4 cellular contexts compared by ENCODE assay signal in the genomic region with DNA sequence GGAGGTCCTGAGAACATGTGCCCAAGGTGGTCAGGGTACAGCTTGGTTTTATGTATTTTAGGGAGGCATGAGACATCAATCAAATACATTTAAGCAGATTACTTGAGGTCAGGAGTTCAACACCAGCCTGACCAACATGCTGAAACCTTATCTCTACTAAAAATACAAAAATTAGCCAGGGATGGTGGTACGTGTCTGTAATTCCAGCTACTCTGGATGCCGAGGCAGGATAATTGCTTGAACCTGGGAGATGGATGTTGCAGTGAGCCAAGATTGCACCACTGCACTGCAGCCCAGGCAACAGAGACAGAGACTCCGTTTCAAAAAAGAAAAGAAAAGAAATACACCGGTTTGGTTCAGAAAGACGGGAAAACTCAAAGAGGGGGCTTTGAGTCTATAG.
DNase-seq lines count a peak whose midpoint lies in the region; TF ChIP-seq lines count a peak whose summit lies in the region.
"Not testable (repeated sequence)": the region's sequence is repeated elsewhere in the genome, so short reads cannot be mapped to it uniquely, and the experiment has no call there.

No MANE protein-coding gene starts in this region.

- not testable (repeated sequence) for H3K9me3 Mint-ChIP-seq in nephron progenitor cell

- not testable (repeated sequence) for H3K4me3 Mint-ChIP-seq in nephron progenitor cell

- not testable (repeated sequence) for H3K27me3 Mint-ChIP-seq in nephron progenitor cell (ENCODE audit: low read depth, poor library complexity)

- not testable (repeated sequence) for H3K36me3 Mint-ChIP-seq in nephron progenitor cell (ENCODE audit: low read depth)

- H3K4me1 Mint-ChIP-seq in nephron progenitor cell = not testable (repeated sequence)

- DNase-seq in ELF-1 (ENCODE audit: low read depth, low spot score) = peak; percentile 11
- DNase-seq in SK-N-DZ (ENCODE audit: low spot score) = peak; percentile 61
- DNase-seq in left kidney (ENCODE audit: low read depth, low spot score) = peak; percentile 4
- DNase-seq in nephron progenitor cell = not testable (repeated sequence)

- H3K27ac Mint-ChIP-seq in nephron progenitor cell = peak overlapping the region; percentile 31

- not testable (repeated sequence) for TF ChIP-seq CTCF in nephron progenitor cell (IDR thresholded peaks at IDR 0.05)
